In the genomic region with DNA sequence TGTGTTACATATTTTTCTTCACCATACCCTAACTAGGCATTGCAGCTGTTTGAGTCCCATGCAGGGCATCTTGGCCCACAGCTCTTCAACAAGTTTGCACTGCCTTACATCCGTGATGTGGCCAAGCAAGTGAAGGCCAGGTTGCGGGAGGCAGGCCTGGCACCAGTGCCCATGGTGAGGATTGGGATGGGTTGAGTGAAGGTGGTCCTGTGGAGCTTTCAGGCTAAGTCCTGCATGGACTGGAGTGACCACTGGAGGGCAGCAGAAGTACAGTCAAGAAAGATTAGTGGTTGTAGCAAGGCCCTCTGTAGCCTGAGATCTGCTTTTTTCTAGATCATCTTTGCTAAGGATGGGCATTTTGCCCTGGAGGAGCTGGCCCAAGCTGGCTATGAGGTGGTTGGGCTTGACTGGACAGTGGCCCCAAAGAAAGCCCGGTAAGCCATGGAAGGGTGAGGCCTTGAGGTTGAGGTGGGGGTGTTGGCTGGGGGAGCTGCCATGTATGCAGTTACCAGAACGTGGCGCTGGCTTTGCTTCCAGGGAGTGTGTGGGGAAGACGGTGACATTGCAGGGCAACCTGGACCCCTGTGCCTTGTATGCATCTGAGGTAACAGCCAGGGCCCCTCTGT, we compare ENCODE assay signal across 8 cellular contexts. TPM values are rescaled to one million over a fixed set of nuclear protein-coding genes. Genes with fewer than 3 reads are reported as not detected.
A peak's percentile ranks its signal among the peaks of the same experiment; 100 is the strongest.
DNase-seq lines count a peak whose midpoint lies in the region; ATAC-seq, FAIRE-seq and TF ChIP-seq lines count a peak whose summit lies in the region.

No MANE protein-coding gene starts in this region.

- no peaks in the 10 kb centered on the region for H3K9me3 Mint-ChIP-seq in CD4-positive, alpha-beta memory T cell

- no peaks in the 10 kb centered on the region for H3K9me3 ChIP-seq in CD4-positive, alpha-beta memory T cell (ENCODE audit: control insufficient read depth in 1 of 2, low read length in 2 of 2)
- no peaks in the 10 kb centered on the region for H3K9me3 ChIP-seq in endothelial cell of umbilical vein (replicated peaks; ENCODE audit: control insufficient read depth, insufficient read depth, low read length)

- POLR2A ChIA-PET in CD4-positive, alpha-beta memory T cell (lab: Charles Lee; ENCODE audit: partially characterized antibody) = interaction anchor here (0.7 to 8.4 kb wide), 15 partner anchors 27 to 507 kb away, joined by 3 to 158 read pairs (median 5); a partner anchor contains a TSS
- POLR2A ChIA-PET in endothelial cell of umbilical vein (lab: Charles Lee) = interaction anchor here (1.8 kb wide), 1 partner anchor 325 kb away, joined by 11 read pairs; a partner anchor contains a TSS

- CTCF ChIA-PET in CD4-positive, alpha-beta memory T cell (lab: Charles Lee; ENCODE audit: partially characterized antibody) = interaction anchor here (0.5 to 13.1 kb wide), 27 partner anchors 9 to 966 kb away, joined by 3 to 388 read pairs (median 4); a partner anchor contains a TSS
- CTCF ChIA-PET in endothelial cell of umbilical vein (lab: Charles Lee) = interaction anchor here (0.5 to 12.8 kb wide), 49 partner anchors 9 to 570 kb away, joined by 3 to 556 read pairs (median 4); a partner anchor contains a TSS

- no peaks in the 10 kb centered on the region for H3K9me1 ChIP-seq in endothelial cell of umbilical vein (replicated peaks; ENCODE audit: control insufficient read depth, extremely low read depth, insufficient read depth, low read length)

- no peak for ATAC-seq in GM18519 (IDR thresholded peaks at IDR 0.05; ENCODE audit: low FRiP score, unreplicated experiment)

- TF ChIP-seq CTCF in endothelial cell of umbilical vein (IDR thresholded peaks at IDR 0.05; ENCODE audit: extremely low read depth in 1 of 2, insufficient read depth in 1 of 2, low read depth in 1 of 2, low read length in 2 of 2) = peak; percentile 87 to 88

- FAIRE-seq in HTR-8/SVneo (lab: Jason Lieb, UNC) (no peak), endothelial cell of umbilical vein (lab: Jason Lieb, UNC) (peak; percentile 83)

- intact Hi-C loops in CD4-positive, alpha-beta memory T cell (cut with micrococcal nuclease) = loop anchor here (1.0 to 5.0 kb wide), 6 partner anchors 193 to 556 kb away; a partner anchor contains a TSS
- intact Hi-C loops in endothelial cell of umbilical vein (cut with micrococcal nuclease) = loop anchor here (1.0 to 10.0 kb wide), 5 partner anchors 190 to 556 kb away; a partner anchor contains a TSS

- H3K4me1 ChIP-seq in CD4-positive, alpha-beta memory T cell (ENCODE audit: insufficient read depth, low read length) = peaks cover 34% of the 10 kb centered on the region
- H3K4me1 ChIP-seq in endothelial cell of umbilical vein (ENCODE audit: control insufficient read depth, extremely low read depth, insufficient read depth, low read length) = peaks cover 27% of the 10 kb centered on the region

- no peak overlapping the region for H3K4me2 ChIP-seq in endothelial cell of umbilical vein (ENCODE audit: insufficient read depth, low read length)

- peaks cover 6 to 24% of the 10 kb centered on the region in 2 donors for H3K36me3 Mint-ChIP-seq in CD4-positive, alpha-beta memory T cell

- peak overlapping the region in 7 of 8 donors; percentile 5 to 85 (median 53) for H3K4me3 Mint-ChIP-seq in CD4-positive, alpha-beta memory T cell

- H3K4me3 ChIP-seq in CD4-positive, alpha-beta memory T cell (ENCODE audit: low read length in 2 of 2) = no peak overlapping the region
- H3K4me3 ChIP-seq in endothelial cell of umbilical vein (replicated peaks in 1 of 3; ENCODE audit: insufficient read depth in 1 of 3, low read depth in 1 of 3, low read length in 3 of 3) = no peak overlapping the region

- TF ChIP-seq POLR2A in endothelial cell of umbilical vein (IDR thresholded peaks at IDR 0.05; ENCODE audit: low read depth, low read length) = no peak

- no TSS peak for BruUV-seq in endothelial cell of umbilical vein (replicated peaks; lab: Mats Ljungman, UMichigan)

- H3K79me2 ChIP-seq in endothelial cell of umbilical vein (ENCODE audit: control insufficient read depth, insufficient read depth, low read length) = peaks cover 20% of the 10 kb centered on the region

- dilution Hi-C loops in endothelial cell of umbilical vein (cut with MboI; ENCODE audit: extremely low pct_ligation_motif_present, low sequenced_read_pairs) = no loop called here

- H3K27me3 Mint-ChIP-seq in CD4-positive, alpha-beta memory T cell = no peaks in the 10 kb centered on the region

- H3K27me3 ChIP-seq in CD4-positive, alpha-beta memory T cell (ENCODE audit: insufficient read depth, low read length) = no peaks in the 10 kb centered on the region
- no peaks in the 10 kb centered on the region for H3K27me3 ChIP-seq in endothelial cell of umbilical vein (ENCODE audit: control insufficient read depth in 2 of 2, insufficient read depth in 2 of 2, low read length in 2 of 2)

- DNase-seq in CD4-positive, alpha-beta memory T cell = peak; percentile 76 to 85 (median 78)
- DNase-seq in HTR-8/SVneo (ENCODE audit: insufficient read length, low spot score) (peak; percentile 69), NOMO-1 treated with dmso at 0.1 percent for 144 hours (lab: John Stamatoyannopoulos, UW; ENCODE audit: unreplicated experiment) (peak; percentile 21), endothelial cell of umbilical vein (ENCODE audit: low read depth, low spot score) (peak; percentile 81), myocyte (ENCODE audit: low read depth) (peak; percentile 86)
- DNase-seq in activated CD8-positive, alpha-beta memory T cell treated with anti-CD3 and anti-CD28 coated beads, Interleukin-2, amount 50 U/mL, for 1 hour (ENCODE audit: extremely low read depth) = peak; percentile 45
- peak; percentile 57 to 62 for DNase-seq in stimulated activated CD8-positive, alpha-beta memory T cell treated with anti-CD3 and anti-CD28 coated beads, Interleukin-7, amount 100 ng/mL, for 1 hour (ENCODE audit: low read depth in 2 of 2)

- H4K20me1 ChIP-seq in endothelial cell of umbilical vein (replicated peaks; ENCODE audit: control insufficient read depth, extremely low read depth, insufficient read depth, low read length) = no peaks in the 10 kb centered on the region

- no peak overlapping the region for H3K27ac ChIP-seq in CD4-positive, alpha-beta memory T cell (ENCODE audit: low read depth, low read length)
- H3K27ac ChIP-seq in endothelial cell of umbilical vein (ENCODE audit: insufficient read depth, low read depth, low read length) = no peak overlapping the region

- no peak overlapping the region for H3K9ac ChIP-seq in endothelial cell of umbilical vein (replicated peaks; ENCODE audit: extremely low read depth, insufficient read depth, low read length)

- H2AFZ ChIP-seq in endothelial cell of umbilical vein (ENCODE audit: low read depth, low read length) = no peak overlapping the region

- H3K36me3 ChIP-seq in CD4-positive, alpha-beta memory T cell (ENCODE audit: insufficient read depth, low read length) = peaks cover 1% of the 10 kb centered on the region
- H3K36me3 ChIP-seq in endothelial cell of umbilical vein (ENCODE audit: control insufficient read depth in 2 of 2, extremely low read depth in 1 of 2, insufficient read depth in 2 of 2, low read length in 2 of 2) = peaks cover 3 to 5% of the 10 kb centered on the region in 2 experiments

- H3K27ac Mint-ChIP-seq in CD4-positive, alpha-beta memory T cell = peak overlapping the region; percentile 17 to 92 (median 84)

- peaks cover 30 to 53% (median 40%) of the 10 kb centered on the region in 4 donors for H3K4me1 Mint-ChIP-seq in CD4-positive, alpha-beta memory T cell

TF ChIP-seq in endothelial cell of umbilical vein, 7 proteins besides CTCF, POLR2A, EP300 and RAD21 (continues in another document):
- TF ChIP-seq MYC (IDR thresholded peaks at IDR 0.05; ENCODE audit: low read depth, low read length) (no peak), FOS (IDR thresholded peaks at IDR 0.05; ENCODE audit: borderline replicate concordance, insufficient read depth, low read length) (no peak)

RNA-seq across cellular contexts. Expression of a gene that starts 2.5 kb away (rescaled TPM):
- 10 to 100 TPM; 46.0 to 52.0 TPM for total RNA-seq in CD4-positive, alpha-beta memory T cell
- polyA plus RNA-seq in CD4-positive, alpha-beta memory T cell = 100 to 1,000 TPM in 1 of 2 donors, 10 to 100 TPM in 1; 77.3 to 114 TPM
- total RNA-seq in endothelial cell of umbilical vein = 187 and 192 TPM in 2 replicates
- 636 and 661 TPM in 2 replicates for polyA plus RNA-seq in endothelial cell of umbilical vein
- 439 and 454 TPM in 2 replicates for polyA plus RNA-seq in endothelial cell of umbilical vein (2011; cell fraction: cytosol; rRNA removed)
- 684 and 752 TPM in 2 replicates for polyA plus RNA-seq in endothelial cell of umbilical vein (2011; cell fraction: nucleus; rRNA removed)
- 165 and 193 TPM in 2 replicates for polyA plus RNA-seq in endothelial cell of umbilical vein (2012)
- 334 and 362 TPM in 2 replicates for polyA minus RNA-seq in endothelial cell of umbilical vein
- 47.6 TPM for polyA minus RNA-seq in endothelial cell of umbilical vein (2011; cell fraction: cytosol; rRNA and poly(A)+ RNA removed)
- 106 and 120 TPM in 2 replicates for polyA minus RNA-seq in endothelial cell of umbilical vein (2011; cell fraction: nucleus; rRNA and poly(A)+ RNA removed)
- 80.8 and 87.2 TPM in 2 replicates for total RNA-seq in myocyte
- polyA plus RNA-seq in myocyte (2012) = 153 TPM

RNA-seq across cellular contexts. Expression of a gene that starts 3.4 kb away (rescaled TPM):
- 10 to 100 TPM; 56.3 to 61.3 TPM for total RNA-seq in CD4-positive, alpha-beta memory T cell
- polyA plus RNA-seq in CD4-positive, alpha-beta memory T cell = 10 to 100 TPM; 15.6 to 31.6 TPM
- 72.6 and 80.0 TPM in 2 replicates for total RNA-seq in endothelial cell of umbilical vein
- 114 and 130 TPM in 2 replicates for polyA plus RNA-seq in endothelial cell of umbilical vein
- 60.6 and 62.0 TPM in 2 replicates for polyA plus RNA-seq in endothelial cell of umbilical vein (2011; cell fraction: cytosol; rRNA removed)
- 211 and 218 TPM in 2 replicates for polyA plus RNA-seq in endothelial cell of umbilical vein (2011; cell fraction: nucleus; rRNA removed)
- 51.9 and 52.8 TPM in 2 replicates for polyA plus RNA-seq in endothelial cell of umbilical vein (2012)
- 123 and 125 TPM in 2 replicates for polyA minus RNA-seq in endothelial cell of umbilical vein
- 18.9 TPM for polyA minus RNA-seq in endothelial cell of umbilical vein (2011; cell fraction: cytosol; rRNA and poly(A)+ RNA removed)
- polyA minus RNA-seq in endothelial cell of umbilical vein (2011; cell fraction: nucleus; rRNA and poly(A)+ RNA removed) = 40.1 and 41.0 TPM in 2 replicates
- 49.3 and 49.4 TPM in 2 replicates for total RNA-seq in myocyte
- polyA plus RNA-seq in myocyte (2012) = 34.9 TPM

RNA-seq across cellular contexts. Expression of a gene that starts 28.1 kb away (rescaled TPM):
- 10 to 100 TPM; 13.7 to 16.1 TPM for total RNA-seq in CD4-positive, alpha-beta memory T cell
- polyA plus RNA-seq in CD4-positive, alpha-beta memory T cell = 10 to 100 TPM; 24.2 to 25.9 TPM
- total RNA-seq in endothelial cell of umbilical vein (39.6 and 45.1 TPM in 2 replicates), myocyte (50.4 and 65.9 TPM in 2 replicates)
- polyA plus RNA-seq in endothelial cell of umbilical vein = 25.7 and 28.4 TPM in 2 replicates
- 39.1 and 42.6 TPM in 2 replicates for polyA plus RNA-seq in endothelial cell of umbilical vein (2011; cell fraction: cytosol; rRNA removed)
- 25.2 and 32.6 TPM in 2 replicates for polyA plus RNA-seq in endothelial cell of umbilical vein (2011; cell fraction: nucleus; rRNA removed)
- polyA plus RNA-seq in endothelial cell of umbilical vein (2012) = 32.2 and 54.6 TPM in 2 replicates
- 34.9 and 39.8 TPM in 2 replicates for polyA minus RNA-seq in endothelial cell of umbilical vein
- 12.0 TPM for polyA minus RNA-seq in endothelial cell of umbilical vein (2011; cell fraction: cytosol; rRNA and poly(A)+ RNA removed)
- 37.8 and 43.4 TPM in 2 replicates for polyA minus RNA-seq in endothelial cell of umbilical vein (2011; cell fraction: nucleus; rRNA and poly(A)+ RNA removed)
- 30.4 TPM for polyA plus RNA-seq in myocyte (2012)

Comparison
In these comparisons a context has a peak if more than half of its experiments do, and no peak if none do; other contexts are left out.
1. DNase-seq: peak in every context shown above with its lines; median percentile 86 in myocyte; 81 in endothelial cell of umbilical vein; 78 in CD4-positive, alpha-beta memory T cell; 69 in HTR-8/SVneo; 60 in stimulated activated CD8-positive, alpha-beta memory T cell treated with anti-CD3 and anti-CD28 coated beads, Interleukin-7, amount 100 ng/mL, for 1 hour; 45 in activated CD8-positive, alpha-beta memory T cell treated with anti-CD3 and anti-CD28 coated beads, Interleukin-2, amount 50 U/mL, for 1 hour; 21 in NOMO-1 treated with dmso at 0.1 percent for 144 hours.